23 cellular contexts compared by ENCODE assay signal in genomic region chr2:101348851-101349250, GRCh38. TPM values are rescaled to one million over a fixed set of nuclear protein-coding genes. Genes with fewer than 3 reads are reported as not detected.
"Had no signal": no experiment of that assay in that cellular context is flagged by ENCODE, and none has a peak within 500 bp of the region (broad histone marks: within the 10 kb centered on the region; RNA-seq: fewer than 3 reads in every experiment).

No MANE protein-coding gene starts in this region.

- ATAC-seq: left lobe of liver; mucosa of descending colon; natural killer cell; stimulated activated effector memory CD8-positive, alpha-beta T cell treated with anti-CD3 and anti-CD28 coated beads, Interleukin-12 subunit alpha, Interleukin-12 subunit beta, amount 100 ng/mL, for 72 hours; stimulated activated naive CD8-positive, alpha-beta T cell treated with anti-CD3 and anti-CD28 coated beads, Interleukin-15, Interleukin-2, amounts not matched to agents 100 U/mL and 50 U/mL, for 24 hours had no signal

- DNase-seq: cortex of kidney; dorsolateral prefrontal cortex; effector CD8-positive, alpha-beta T cell; foreskin melanocyte; head of caudate nucleus; hypothalamus; kidney glomerular epithelial cell; mucosa of descending colon; natural killer cell; stimulated activated CD4-positive, alpha-beta T cell treated with anti-CD3 and anti-CD28 coated beads, Interleukin-2, amount 100 ng/mL, for 48 hours; stimulated activated CD8-positive, alpha-beta memory T cell treated with anti-CD3 and anti-CD28 coated beads, Interleukin-4, amount 100 ng/mL, for 48 hours; stimulated activated naive CD8-positive, alpha-beta T cell treated with anti-CD3 and anti-CD28 coated beads, Interleukin-15, Interleukin-2, amounts not matched to agents 100 U/mL and 50 U/mL, for 24 hours; tibial artery; upper lobe of left lung; uterus had no signal

- H3K9me3 ChIP-seq: mucosa of descending colon, right atrium auricular region, suprapubic skin, tibial artery, upper lobe of left lung, uterus had no signal

- H3K4me1 ChIP-seq: right atrium auricular region, suprapubic skin, tibial artery, upper lobe of left lung, uterus had no signal

- H3K36me3 ChIP-seq: right atrium auricular region, suprapubic skin, tibial artery, upper lobe of left lung, uterus had no signal

- H3K4me3 ChIP-seq: mucosa of descending colon, right atrium auricular region, smooth muscle cell, suprapubic skin, tibial artery, upper lobe of left lung, uterus had no signal

- H3K27ac ChIP-seq: right atrium auricular region, suprapubic skin, tibial artery, upper lobe of left lung, uterus had no signal

- H3K27me3 ChIP-seq: dorsolateral prefrontal cortex, right atrium auricular region, suprapubic skin, upper lobe of left lung, uterus had no signal

RNA-seq across cellular contexts. Expression of gene CREG2, which starts 38.5 kb away (rescaled TPM):
- total RNA-seq: left lobe of liver, lower leg skin, natural killer cell, osteocyte, posterior vena cava had no signal
